Comparison of ENCODE assay signal across 1 cellular context in the genomic region with DNA sequence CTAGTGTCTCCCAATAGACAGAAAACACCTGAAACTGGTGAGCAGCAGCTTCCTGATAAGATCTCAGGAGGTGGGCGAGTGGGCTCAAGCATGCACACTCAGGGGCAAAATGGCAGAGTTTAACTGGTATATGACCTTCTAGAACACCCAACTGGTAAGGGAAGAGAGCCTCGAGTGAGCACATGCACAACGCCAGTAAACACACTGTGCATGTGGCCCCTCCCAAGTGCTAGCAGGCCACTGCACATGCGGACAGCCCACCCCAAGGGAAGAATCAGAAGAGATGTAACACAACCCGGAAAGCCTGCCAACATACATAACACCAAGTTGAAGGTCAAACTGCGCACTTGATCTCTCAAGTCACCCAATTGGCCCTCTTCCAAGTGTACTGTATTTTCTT.
A peak's percentile ranks its signal among the peaks of the same experiment; 100 is the strongest.
TF ChIP-seq lines count a peak whose summit lies in the region.

No MANE protein-coding gene starts in this region.

TF ChIP-seq in K562, 482 proteins besides CTCF, POLR2A, EP300 and RAD21 (continued from another document):
- TF ChIP-seq, protein P1, sequence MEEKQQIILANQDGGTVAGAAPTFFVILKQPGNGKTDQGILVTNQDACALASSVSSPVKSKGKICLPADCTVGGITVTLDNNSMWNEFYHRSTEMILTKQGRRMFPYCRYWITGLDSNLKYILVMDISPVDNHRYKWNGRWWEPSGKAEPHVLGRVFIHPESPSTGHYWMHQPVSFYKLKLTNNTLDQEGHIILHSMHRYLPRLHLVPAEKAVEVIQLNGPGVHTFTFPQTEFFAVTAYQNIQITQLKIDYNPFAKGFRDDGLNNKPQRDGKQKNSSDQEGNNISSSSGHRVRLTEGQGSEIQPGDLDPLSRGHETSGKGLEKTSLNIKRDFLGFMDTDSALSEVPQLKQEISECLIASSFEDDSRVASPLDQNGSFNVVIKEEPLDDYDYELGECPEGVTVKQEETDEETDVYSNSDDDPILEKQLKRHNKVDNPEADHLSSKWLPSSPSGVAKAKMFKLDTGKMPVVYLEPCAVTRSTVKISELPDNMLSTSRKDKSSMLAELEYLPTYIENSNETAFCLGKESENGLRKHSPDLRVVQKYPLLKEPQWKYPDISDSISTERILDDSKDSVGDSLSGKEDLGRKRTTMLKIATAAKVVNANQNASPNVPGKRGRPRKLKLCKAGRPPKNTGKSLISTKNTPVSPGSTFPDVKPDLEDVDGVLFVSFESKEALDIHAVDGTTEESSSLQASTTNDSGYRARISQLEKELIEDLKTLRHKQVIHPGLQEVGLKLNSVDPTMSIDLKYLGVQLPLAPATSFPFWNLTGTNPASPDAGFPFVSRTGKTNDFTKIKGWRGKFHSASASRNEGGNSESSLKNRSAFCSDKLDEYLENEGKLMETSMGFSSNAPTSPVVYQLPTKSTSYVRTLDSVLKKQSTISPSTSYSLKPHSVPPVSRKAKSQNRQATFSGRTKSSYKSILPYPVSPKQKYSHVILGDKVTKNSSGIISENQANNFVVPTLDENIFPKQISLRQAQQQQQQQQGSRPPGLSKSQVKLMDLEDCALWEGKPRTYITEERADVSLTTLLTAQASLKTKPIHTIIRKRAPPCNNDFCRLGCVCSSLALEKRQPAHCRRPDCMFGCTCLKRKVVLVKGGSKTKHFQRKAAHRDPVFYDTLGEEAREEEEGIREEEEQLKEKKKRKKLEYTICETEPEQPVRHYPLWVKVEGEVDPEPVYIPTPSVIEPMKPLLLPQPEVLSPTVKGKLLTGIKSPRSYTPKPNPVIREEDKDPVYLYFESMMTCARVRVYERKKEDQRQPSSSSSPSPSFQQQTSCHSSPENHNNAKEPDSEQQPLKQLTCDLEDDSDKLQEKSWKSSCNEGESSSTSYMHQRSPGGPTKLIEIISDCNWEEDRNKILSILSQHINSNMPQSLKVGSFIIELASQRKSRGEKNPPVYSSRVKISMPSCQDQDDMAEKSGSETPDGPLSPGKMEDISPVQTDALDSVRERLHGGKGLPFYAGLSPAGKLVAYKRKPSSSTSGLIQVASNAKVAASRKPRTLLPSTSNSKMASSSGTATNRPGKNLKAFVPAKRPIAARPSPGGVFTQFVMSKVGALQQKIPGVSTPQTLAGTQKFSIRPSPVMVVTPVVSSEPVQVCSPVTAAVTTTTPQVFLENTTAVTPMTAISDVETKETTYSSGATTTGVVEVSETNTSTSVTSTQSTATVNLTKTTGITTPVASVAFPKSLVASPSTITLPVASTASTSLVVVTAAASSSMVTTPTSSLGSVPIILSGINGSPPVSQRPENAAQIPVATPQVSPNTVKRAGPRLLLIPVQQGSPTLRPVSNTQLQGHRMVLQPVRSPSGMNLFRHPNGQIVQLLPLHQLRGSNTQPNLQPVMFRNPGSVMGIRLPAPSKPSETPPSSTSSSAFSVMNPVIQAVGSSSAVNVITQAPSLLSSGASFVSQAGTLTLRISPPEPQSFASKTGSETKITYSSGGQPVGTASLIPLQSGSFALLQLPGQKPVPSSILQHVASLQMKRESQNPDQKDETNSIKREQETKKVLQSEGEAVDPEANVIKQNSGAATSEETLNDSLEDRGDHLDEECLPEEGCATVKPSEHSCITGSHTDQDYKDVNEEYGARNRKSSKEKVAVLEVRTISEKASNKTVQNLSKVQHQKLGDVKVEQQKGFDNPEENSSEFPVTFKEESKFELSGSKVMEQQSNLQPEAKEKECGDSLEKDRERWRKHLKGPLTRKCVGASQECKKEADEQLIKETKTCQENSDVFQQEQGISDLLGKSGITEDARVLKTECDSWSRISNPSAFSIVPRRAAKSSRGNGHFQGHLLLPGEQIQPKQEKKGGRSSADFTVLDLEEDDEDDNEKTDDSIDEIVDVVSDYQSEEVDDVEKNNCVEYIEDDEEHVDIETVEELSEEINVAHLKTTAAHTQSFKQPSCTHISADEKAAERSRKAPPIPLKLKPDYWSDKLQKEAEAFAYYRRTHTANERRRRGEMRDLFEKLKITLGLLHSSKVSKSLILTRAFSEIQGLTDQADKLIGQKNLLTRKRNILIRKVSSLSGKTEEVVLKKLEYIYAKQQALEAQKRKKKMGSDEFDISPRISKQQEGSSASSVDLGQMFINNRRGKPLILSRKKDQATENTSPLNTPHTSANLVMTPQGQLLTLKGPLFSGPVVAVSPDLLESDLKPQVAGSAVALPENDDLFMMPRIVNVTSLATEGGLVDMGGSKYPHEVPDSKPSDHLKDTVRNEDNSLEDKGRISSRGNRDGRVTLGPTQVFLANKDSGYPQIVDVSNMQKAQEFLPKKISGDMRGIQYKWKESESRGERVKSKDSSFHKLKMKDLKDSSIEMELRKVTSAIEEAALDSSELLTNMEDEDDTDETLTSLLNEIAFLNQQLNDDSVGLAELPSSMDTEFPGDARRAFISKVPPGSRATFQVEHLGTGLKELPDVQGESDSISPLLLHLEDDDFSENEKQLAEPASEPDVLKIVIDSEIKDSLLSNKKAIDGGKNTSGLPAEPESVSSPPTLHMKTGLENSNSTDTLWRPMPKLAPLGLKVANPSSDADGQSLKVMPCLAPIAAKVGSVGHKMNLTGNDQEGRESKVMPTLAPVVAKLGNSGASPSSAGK (IDR thresholded peaks at IDR 0.05): peak; percentile 89
- TF ChIP-seq SUPT5H (IDR thresholded peaks at IDR 0.05) (no peak), NRF1 (conservative IDR thresholded peaks at IDR 0.05 in 1 of 2, IDR thresholded peaks at IDR 0.05 in 1 of 2) (no peak), ELF1 (tag; IDR thresholded peaks at IDR 0.05) (no peak), ETV1 (tag; conservative IDR thresholded peaks at IDR 0.05; ENCODE audit: low read depth) (no peak), L3MBTL2 (IDR thresholded peaks at IDR 0.05) (peak; percentile 79), ZNF143 (CRISPR knock-in tag; IDR thresholded peaks at IDR 0.05) (no peak), SNIP1 (IDR thresholded peaks at IDR 0.05; ENCODE audit: low read depth) (no peak), ZNF583 (CRISPR knock-in tag; IDR thresholded peaks at IDR 0.05) (no peak), GATA2 (CRISPR knock-in tag; IDR thresholded peaks at IDR 0.05) (no peak), ZFP1 (CRISPR knock-in tag; IDR thresholded peaks at IDR 0.05) (no peak), TCF7L2 (IDR thresholded peaks at IDR 0.05; ENCODE audit: low read depth, low read length) (no peak), TAF7 (tag; IDR thresholded peaks at IDR 0.05) (no peak), RUNX1 (IDR thresholded peaks at IDR 0.05; ENCODE audit: low read depth) (no peak), ZNF263 (CRISPR knock-in tag; IDR thresholded peaks at IDR 0.05; ENCODE audit: borderline replicate concordance) (no peak), SMAD2 (IDR thresholded peaks at IDR 0.05; ENCODE audit: low read depth, low read length) (no peak)
- TF ChIP-seq, protein P2, sequence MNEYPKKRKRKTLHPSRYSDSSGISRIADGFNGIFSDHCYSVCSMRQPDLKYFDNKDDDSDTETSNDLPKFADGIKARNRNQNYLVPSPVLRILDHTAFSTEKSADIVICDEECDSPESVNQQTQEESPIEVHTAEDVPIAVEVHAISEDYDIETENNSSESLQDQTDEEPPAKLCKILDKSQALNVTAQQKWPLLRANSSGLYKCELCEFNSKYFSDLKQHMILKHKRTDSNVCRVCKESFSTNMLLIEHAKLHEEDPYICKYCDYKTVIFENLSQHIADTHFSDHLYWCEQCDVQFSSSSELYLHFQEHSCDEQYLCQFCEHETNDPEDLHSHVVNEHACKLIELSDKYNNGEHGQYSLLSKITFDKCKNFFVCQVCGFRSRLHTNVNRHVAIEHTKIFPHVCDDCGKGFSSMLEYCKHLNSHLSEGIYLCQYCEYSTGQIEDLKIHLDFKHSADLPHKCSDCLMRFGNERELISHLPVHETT (CRISPR knock-in tag; conservative IDR thresholded peaks at IDR 0.05 in 1 of 2, IDR thresholded peaks at IDR 0.05 in 1 of 2): no peak
- TF ChIP-seq, protein P3, sequence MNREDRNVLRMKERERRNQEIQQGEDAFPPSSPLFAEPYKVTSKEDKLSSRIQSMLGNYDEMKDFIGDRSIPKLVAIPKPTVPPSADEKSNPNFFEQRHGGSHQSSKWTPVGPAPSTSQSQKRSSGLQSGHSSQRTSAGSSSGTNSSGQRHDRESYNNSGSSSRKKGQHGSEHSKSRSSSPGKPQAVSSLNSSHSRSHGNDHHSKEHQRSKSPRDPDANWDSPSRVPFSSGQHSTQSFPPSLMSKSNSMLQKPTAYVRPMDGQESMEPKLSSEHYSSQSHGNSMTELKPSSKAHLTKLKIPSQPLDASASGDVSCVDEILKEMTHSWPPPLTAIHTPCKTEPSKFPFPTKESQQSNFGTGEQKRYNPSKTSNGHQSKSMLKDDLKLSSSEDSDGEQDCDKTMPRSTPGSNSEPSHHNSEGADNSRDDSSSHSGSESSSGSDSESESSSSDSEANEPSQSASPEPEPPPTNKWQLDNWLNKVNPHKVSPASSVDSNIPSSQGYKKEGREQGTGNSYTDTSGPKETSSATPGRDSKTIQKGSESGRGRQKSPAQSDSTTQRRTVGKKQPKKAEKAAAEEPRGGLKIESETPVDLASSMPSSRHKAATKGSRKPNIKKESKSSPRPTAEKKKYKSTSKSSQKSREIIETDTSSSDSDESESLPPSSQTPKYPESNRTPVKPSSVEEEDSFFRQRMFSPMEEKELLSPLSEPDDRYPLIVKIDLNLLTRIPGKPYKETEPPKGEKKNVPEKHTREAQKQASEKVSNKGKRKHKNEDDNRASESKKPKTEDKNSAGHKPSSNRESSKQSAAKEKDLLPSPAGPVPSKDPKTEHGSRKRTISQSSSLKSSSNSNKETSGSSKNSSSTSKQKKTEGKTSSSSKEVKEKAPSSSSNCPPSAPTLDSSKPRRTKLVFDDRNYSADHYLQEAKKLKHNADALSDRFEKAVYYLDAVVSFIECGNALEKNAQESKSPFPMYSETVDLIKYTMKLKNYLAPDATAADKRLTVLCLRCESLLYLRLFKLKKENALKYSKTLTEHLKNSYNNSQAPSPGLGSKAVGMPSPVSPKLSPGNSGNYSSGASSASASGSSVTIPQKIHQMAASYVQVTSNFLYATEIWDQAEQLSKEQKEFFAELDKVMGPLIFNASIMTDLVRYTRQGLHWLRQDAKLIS (CRISPR knock-in tag; IDR thresholded peaks at IDR 0.05): no peak
- TF ChIP-seq, protein P4, sequence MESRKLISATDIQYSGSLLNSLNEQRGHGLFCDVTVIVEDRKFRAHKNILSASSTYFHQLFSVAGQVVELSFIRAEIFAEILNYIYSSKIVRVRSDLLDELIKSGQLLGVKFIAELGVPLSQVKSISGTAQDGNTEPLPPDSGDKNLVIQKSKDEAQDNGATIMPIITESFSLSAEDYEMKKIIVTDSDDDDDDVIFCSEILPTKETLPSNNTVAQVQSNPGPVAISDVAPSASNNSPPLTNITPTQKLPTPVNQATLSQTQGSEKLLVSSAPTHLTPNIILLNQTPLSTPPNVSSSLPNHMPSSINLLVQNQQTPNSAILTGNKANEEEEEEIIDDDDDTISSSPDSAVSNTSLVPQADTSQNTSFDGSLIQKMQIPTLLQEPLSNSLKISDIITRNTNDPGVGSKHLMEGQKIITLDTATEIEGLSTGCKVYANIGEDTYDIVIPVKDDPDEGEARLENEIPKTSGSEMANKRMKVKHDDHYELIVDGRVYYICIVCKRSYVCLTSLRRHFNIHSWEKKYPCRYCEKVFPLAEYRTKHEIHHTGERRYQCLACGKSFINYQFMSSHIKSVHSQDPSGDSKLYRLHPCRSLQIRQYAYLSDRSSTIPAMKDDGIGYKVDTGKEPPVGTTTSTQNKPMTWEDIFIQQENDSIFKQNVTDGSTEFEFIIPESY (CRISPR knock-in tag; IDR thresholded peaks at IDR 0.05): 0 out of 2 replicates have a peak, but pooled peaks have one; percentile 40
- TF ChIP-seq, protein P5, sequence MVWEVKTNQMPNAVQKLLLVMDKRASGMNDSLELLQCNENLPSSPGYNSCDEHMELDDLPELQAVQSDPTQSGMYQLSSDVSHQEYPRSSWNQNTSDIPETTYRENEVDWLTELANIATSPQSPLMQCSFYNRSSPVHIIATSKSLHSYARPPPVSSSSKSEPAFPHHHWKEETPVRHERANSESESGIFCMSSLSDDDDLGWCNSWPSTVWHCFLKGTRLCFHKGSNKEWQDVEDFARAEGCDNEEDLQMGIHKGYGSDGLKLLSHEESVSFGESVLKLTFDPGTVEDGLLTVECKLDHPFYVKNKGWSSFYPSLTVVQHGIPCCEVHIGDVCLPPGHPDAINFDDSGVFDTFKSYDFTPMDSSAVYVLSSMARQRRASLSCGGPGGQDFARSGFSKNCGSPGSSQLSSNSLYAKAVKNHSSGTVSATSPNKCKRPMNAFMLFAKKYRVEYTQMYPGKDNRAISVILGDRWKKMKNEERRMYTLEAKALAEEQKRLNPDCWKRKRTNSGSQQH (CRISPR knock-in tag; IDR thresholded peaks at IDR 0.05): no peak
- TF ChIP-seq, protein P6, sequence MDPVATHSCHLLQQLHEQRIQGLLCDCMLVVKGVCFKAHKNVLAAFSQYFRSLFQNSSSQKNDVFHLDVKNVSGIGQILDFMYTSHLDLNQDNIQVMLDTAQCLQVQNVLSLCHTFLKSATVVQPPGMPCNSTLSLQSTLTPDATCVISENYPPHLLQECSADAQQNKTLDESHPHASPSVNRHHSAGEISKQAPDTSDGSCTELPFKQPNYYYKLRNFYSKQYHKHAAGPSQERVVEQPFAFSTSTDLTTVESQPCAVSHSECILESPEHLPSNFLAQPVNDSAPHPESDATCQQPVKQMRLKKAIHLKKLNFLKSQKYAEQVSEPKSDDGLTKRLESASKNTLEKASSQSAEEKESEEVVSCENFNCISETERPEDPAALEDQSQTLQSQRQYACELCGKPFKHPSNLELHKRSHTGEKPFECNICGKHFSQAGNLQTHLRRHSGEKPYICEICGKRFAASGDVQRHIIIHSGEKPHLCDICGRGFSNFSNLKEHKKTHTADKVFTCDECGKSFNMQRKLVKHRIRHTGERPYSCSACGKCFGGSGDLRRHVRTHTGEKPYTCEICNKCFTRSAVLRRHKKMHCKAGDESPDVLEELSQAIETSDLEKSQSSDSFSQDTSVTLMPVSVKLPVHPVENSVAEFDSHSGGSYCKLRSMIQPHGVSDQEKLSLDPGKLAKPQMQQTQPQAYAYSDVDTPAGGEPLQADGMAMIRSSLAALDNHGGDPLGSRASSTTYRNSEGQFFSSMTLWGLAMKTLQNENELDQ (CRISPR knock-in tag; IDR thresholded peaks at IDR 0.05; ENCODE audit: borderline replicate concordance): no peak
- TF ChIP-seq, protein P7, sequence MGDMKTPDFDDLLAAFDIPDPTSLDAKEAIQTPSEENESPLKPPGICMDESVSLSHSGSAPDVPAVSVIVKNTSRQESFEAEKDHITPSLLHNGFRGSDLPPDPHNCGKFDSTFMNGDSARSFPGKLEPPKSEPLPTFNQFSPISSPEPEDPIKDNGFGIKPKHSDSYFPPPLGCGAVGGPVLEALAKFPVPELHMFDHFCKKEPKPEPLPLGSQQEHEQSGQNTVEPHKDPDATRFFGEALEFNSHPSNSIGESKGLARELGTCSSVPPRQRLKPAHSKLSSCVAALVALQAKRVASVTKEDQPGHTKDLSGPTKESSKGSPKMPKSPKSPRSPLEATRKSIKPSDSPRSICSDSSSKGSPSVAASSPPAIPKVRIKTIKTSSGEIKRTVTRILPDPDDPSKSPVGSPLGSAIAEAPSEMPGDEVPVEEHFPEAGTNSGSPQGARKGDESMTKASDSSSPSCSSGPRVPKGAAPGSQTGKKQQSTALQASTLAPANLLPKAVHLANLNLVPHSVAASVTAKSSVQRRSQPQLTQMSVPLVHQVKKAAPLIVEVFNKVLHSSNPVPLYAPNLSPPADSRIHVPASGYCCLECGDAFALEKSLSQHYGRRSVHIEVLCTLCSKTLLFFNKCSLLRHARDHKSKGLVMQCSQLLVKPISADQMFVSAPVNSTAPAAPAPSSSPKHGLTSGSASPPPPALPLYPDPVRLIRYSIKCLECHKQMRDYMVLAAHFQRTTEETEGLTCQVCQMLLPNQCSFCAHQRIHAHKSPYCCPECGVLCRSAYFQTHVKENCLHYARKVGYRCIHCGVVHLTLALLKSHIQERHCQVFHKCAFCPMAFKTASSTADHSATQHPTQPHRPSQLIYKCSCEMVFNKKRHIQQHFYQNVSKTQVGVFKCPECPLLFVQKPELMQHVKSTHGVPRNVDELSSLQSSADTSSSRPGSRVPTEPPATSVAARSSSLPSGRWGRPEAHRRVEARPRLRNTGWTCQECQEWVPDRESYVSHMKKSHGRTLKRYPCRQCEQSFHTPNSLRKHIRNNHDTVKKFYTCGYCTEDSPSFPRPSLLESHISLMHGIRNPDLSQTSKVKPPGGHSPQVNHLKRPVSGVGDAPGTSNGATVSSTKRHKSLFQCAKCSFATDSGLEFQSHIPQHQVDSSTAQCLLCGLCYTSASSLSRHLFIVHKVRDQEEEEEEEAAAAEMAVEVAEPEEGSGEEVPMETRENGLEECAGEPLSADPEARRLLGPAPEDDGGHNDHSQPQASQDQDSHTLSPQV (IDR thresholded peaks at IDR 0.05): peak; percentile 49; the same call in 1 of the 2 replicates
